24 cellular contexts compared by ENCODE assay signal in the genomic region with DNA sequence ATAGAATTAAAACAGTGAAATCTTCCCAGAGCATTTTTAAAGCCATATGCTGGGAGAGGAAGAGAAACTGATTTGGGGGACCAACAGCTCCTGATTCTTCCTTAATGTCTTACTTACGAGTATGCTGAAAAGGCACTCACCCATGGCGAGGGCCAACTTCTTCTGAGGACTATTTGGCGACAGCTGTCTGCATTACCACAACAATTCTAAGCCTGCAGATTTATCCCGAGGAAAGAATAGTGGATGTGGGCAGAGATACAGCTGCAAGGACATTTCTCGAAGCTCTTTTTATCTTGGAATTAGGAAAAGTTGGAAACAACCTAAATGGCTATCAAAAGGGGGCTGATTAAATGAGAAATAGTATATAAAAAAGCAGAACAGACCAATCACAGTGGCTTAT. TPM values are rescaled to one million over a fixed set of nuclear protein-coding genes. Genes with fewer than 3 reads are reported as not detected.
A peak's percentile ranks its signal among the peaks of the same experiment; 100 is the strongest.
DNase-seq lines count a peak whose midpoint lies in the region; ATAC-seq and TF ChIP-seq lines count a peak whose summit lies in the region.
"Had no signal": no experiment of that assay in that cellular context is flagged by ENCODE, and none has a peak within 500 bp of the region (broad histone marks: within the 10 kb centered on the region; RNA-seq: fewer than 3 reads in every experiment).

No MANE protein-coding gene starts in this region.

- no peak overlapping the region for H3K4me3 Mint-ChIP-seq in chondrocyte (ENCODE audit: unreplicated experiment)
- H3K4me3 Mint-ChIP-seq: activated B cell treated with CpG ODN at 0.5 μM for 24 hours; activated T-helper 17 cell treated with anti-CD3 and anti-CD28 coated beads, Interleukin-2, amount 50 U/mL, for 72 hours; CD8-positive, alpha-beta T cell; natural killer cell treated with Interleukin-12 subunit alpha and Interleukin-12 subunit beta and Interleukin-15 and Interleukin-18, amount 100 ng/mL, for 72 hours; stimulated activated effector memory CD8-positive, alpha-beta T cell treated with anti-CD3 and anti-CD28 coated beads, Interleukin-12 subunit alpha, Interleukin-12 subunit beta, amount 100 ng/mL, for 72 hours had no signal

- H3K4me1 ChIP-seq in cardiac muscle cell (ENCODE audit: low read depth) (peaks cover 40% of the 10 kb centered on the region), osteoblast (ENCODE audit: insufficient read depth, low read length) (peaks cover 10% of the 10 kb centered on the region), transverse colon (peaks cover 16 to 32% (median 25%) of the 10 kb centered on the region in 4 donors), tibial nerve (peaks cover 0 to 12% (median 0%) of the 10 kb centered on the region in 4 donors), vagina (no peaks in the 10 kb centered on the region)
- H3K4me1 ChIP-seq: left lung had no signal

- intact Hi-C loops in left ventricle myocardium superior (cut with micrococcal nuclease) = no loop called here
- intact Hi-C loops in transverse colon (cut with DNase I; ENCODE audit: low total_unique reads) = no loop called here
- intact Hi-C loops in vagina (cut with DNase I) = no loop called here

- TF ChIP-seq CTCF in cardiac muscle cell (IDR thresholded peaks at IDR 0.05; ENCODE audit: low read depth, low read length) = no peak
- no peak for TF ChIP-seq CTCF in osteoblast (IDR thresholded peaks at IDR 0.05; ENCODE audit: extremely low read depth, low read depth, low read length)
- no peak for TF ChIP-seq CTCF in transverse colon (IDR thresholded peaks at IDR 0.05)
- TF ChIP-seq CTCF in tibial nerve (IDR thresholded peaks at IDR 0.05) = no peak
- no peak for TF ChIP-seq CTCF in vagina (IDR thresholded peaks at IDR 0.05)
- TF ChIP-seq CTCF in chondrocyte (IDR thresholded peaks at IDR 0.05) = no peak

- peaks cover 14% of the 10 kb centered on the region for H3K4me1 Mint-ChIP-seq in chondrocyte (ENCODE audit: low read depth)
- H3K4me1 Mint-ChIP-seq: activated B cell treated with CpG ODN at 0.5 μM for 24 hours; activated T-helper 17 cell treated with anti-CD3 and anti-CD28 coated beads, Interleukin-2, amount 50 U/mL, for 72 hours; stimulated activated effector memory CD8-positive, alpha-beta T cell treated with anti-CD3 and anti-CD28 coated beads, Interleukin-12 subunit alpha, Interleukin-12 subunit beta, amount 100 ng/mL, for 72 hours had no signal

- no peak for TF ChIP-seq POLR2A in transverse colon (IDR thresholded peaks at IDR 0.05)
- no peak for TF ChIP-seq POLR2A in tibial nerve (IDR thresholded peaks at IDR 0.05)
- TF ChIP-seq POLR2A in vagina (IDR thresholded peaks at IDR 0.05) = no peak

- no peak overlapping the region for H3K4me2 ChIP-seq in osteoblast (ENCODE audit: insufficient read depth, low read length)

- peaks cover 5% of the 10 kb centered on the region for H3K36me3 ChIP-seq in cardiac muscle cell
- no peaks in the 10 kb centered on the region for H3K36me3 ChIP-seq in osteoblast (ENCODE audit: insufficient read depth, low read length)
- no peaks in the 10 kb centered on the region for H3K36me3 ChIP-seq in transverse colon
- H3K36me3 ChIP-seq in tibial nerve = no peaks in the 10 kb centered on the region
- no peaks in the 10 kb centered on the region for H3K36me3 ChIP-seq in vagina
- H3K36me3 ChIP-seq: left lung had no signal

- no peaks in the 10 kb centered on the region for H4K20me1 ChIP-seq in osteoblast (ENCODE audit: insufficient read depth, low read length)

- H3K27me3 ChIP-seq in cardiac muscle cell = no peaks in the 10 kb centered on the region
- no peaks in the 10 kb centered on the region for H3K27me3 ChIP-seq in osteoblast (ENCODE audit: insufficient read depth, low read length)
- H3K27me3 ChIP-seq in transverse colon = no peaks in the 10 kb centered on the region
- H3K27me3 ChIP-seq in tibial nerve = no peaks in the 10 kb centered on the region
- H3K27me3 ChIP-seq in vagina = no peaks in the 10 kb centered on the region
- H3K27me3 ChIP-seq: left lung had no signal

- H3K27me3 Mint-ChIP-seq in chondrocyte (ENCODE audit: low read depth) = peaks cover 8% of the 10 kb centered on the region

- 64 to 79% methylated on average over 4 to 5 of the region's 5 CpGs for WGBS in transverse colon (ENCODE audit: low coverage in 1 of 2), 2 donors
- WGBS in tibial nerve, 2 donors = 60 to 65% methylated on average over 5 of the region's 5 CpGs

- H3K79me2 ChIP-seq in osteoblast (ENCODE audit: insufficient read depth, low read length) = no peaks in the 10 kb centered on the region

- H3K36me3 Mint-ChIP-seq in chondrocyte (ENCODE audit: low read depth) = no peaks in the 10 kb centered on the region
- H3K36me3 Mint-ChIP-seq: activated naive CD4-positive, alpha-beta T cell treated with anti-CD3 and anti-CD28 coated beads, Interleukin-2, amount 50 U/mL, for 72 hours; CD8-positive, alpha-beta T cell; natural killer cell treated with Interleukin-12 subunit alpha and Interleukin-12 subunit beta and Interleukin-15 and Interleukin-18, amount 100 ng/mL, for 72 hours; stimulated activated effector memory CD8-positive, alpha-beta T cell treated with anti-CD3 and anti-CD28 coated beads, Interleukin-12 subunit alpha, Interleukin-12 subunit beta, amount 100 ng/mL, for 72 hours had no signal

- DNase-seq in cardiac muscle cell (ENCODE audit: low read depth in 1 of 2, low spot score in 1 of 2) (peak in 1 of 2 donors; percentile 11), left ventricle myocardium superior (no peak), fibroblast of peridontal ligament (ENCODE audit: extremely low read depth) (peak; percentile 48), osteoblast (ENCODE audit: insufficient read length, low spot score, missing footprints) (peak; percentile 10), transverse colon (no peak), tibial nerve (ENCODE audit: low spot score in 2 of 2) (no peak), vagina (ENCODE audit: extremely low spot score in 2 of 2) (no peak), chondrocyte (ENCODE audit: low spot score) (no peak)
- DNase-seq: activated B cell treated with CpG ODN at 0.5 μM for 24 hours; activated CD4-positive, alpha-beta T cell treated with anti-CD3 and anti-CD28 coated beads, Interleukin-2, amount 50 U/mL, for 4 hours; activated CD8-positive, alpha-beta memory T cell treated with anti-CD3 and anti-CD28 coated beads, Interleukin-2, amount 50 U/mL, for 48 hours; AML-193; CD8-positive, alpha-beta T cell; left lung; midbrain; NCI-H1048; NCI-H187 treated with DMSO at 0.1 percent for 48 hours; SW 1271 had no signal

- H3K9me3 Mint-ChIP-seq in chondrocyte (ENCODE audit: low read depth) = no peaks in the 10 kb centered on the region
- H3K9me3 Mint-ChIP-seq: activated B cell treated with CpG ODN at 0.5 μM for 24 hours; activated naive CD4-positive, alpha-beta T cell treated with anti-CD3 and anti-CD28 coated beads, Interleukin-2, amount 50 U/mL, for 72 hours; activated T-helper 17 cell treated with anti-CD3 and anti-CD28 coated beads, Interleukin-2, amount 50 U/mL, for 72 hours; CD8-positive, alpha-beta T cell; natural killer cell treated with Interleukin-12 subunit alpha and Interleukin-12 subunit beta and Interleukin-15 and Interleukin-18, amount 100 ng/mL, for 72 hours; stimulated activated effector memory CD8-positive, alpha-beta T cell treated with anti-CD3 and anti-CD28 coated beads, Interleukin-12 subunit alpha, Interleukin-12 subunit beta, amount 100 ng/mL, for 72 hours had no signal

- no peak overlapping the region for H3K4me3 ChIP-seq in cardiac muscle cell
- no peak overlapping the region for H3K4me3 ChIP-seq in osteoblast (ENCODE audit: insufficient read depth, low read length)
- H3K4me3 ChIP-seq in transverse colon = no peak overlapping the region
- no peak overlapping the region for H3K4me3 ChIP-seq in tibial nerve
- no peak overlapping the region for H3K4me3 ChIP-seq in vagina
- H3K4me3 ChIP-seq: left lung, skin epidermis had no signal

- TF ChIP-seq EP300 in transverse colon (IDR thresholded peaks at IDR 0.05; ENCODE audit: low read depth) (no peak), tibial nerve (IDR thresholded peaks at IDR 0.05) (no peak)

- no peak overlapping the region for H2AFZ ChIP-seq in osteoblast (ENCODE audit: low read length)

- peak overlapping the region; percentile 83 for H3K27ac ChIP-seq in cardiac muscle cell
- H3K27ac ChIP-seq in osteoblast (ENCODE audit: low read depth, low read length) = no peak overlapping the region
- peak overlapping the region; percentile 63 to 70 (median 64) for H3K27ac ChIP-seq in transverse colon
- H3K27ac ChIP-seq in tibial nerve = no peak overlapping the region
- H3K27ac ChIP-seq in vagina = no peak overlapping the region
- H3K27ac ChIP-seq: skin epidermis had no signal

- in situ Hi-C loops in transverse colon (cut with MboI; ENCODE audit: low pct_ligation_motif_present in 1 of 4, low pct_unique_long_range_greater_than_20kb in 1 of 4, low sequenced_read_pairs in 3 of 4) = no loop called here

- no peak for ATAC-seq in left ventricle myocardium superior
- ATAC-seq: activated naive CD4-positive, alpha-beta T cell treated with anti-CD3 and anti-CD28 coated beads, Interleukin-2, amount 50 U/mL, for 72 hours; activated T-helper 17 cell treated with anti-CD3 and anti-CD28 coated beads, Interleukin-2, amount 50 U/mL, for 72 hours; CD8-positive, alpha-beta T cell; natural killer cell treated with Interleukin-12 subunit alpha and Interleukin-12 subunit beta and Interleukin-15 and Interleukin-18, amount 100 ng/mL, for 72 hours; stimulated activated effector memory CD8-positive, alpha-beta T cell treated with anti-CD3 and anti-CD28 coated beads, Interleukin-12 subunit alpha, Interleukin-12 subunit beta, amount 100 ng/mL, for 72 hours had no signal

- H3K27ac Mint-ChIP-seq in chondrocyte (ENCODE audit: unreplicated experiment) = no peak overlapping the region
- H3K27ac Mint-ChIP-seq: activated B cell treated with CpG ODN at 0.5 μM for 24 hours; activated naive CD4-positive, alpha-beta T cell treated with anti-CD3 and anti-CD28 coated beads, Interleukin-2, amount 50 U/mL, for 72 hours; activated T-helper 17 cell treated with anti-CD3 and anti-CD28 coated beads, Interleukin-2, amount 50 U/mL, for 72 hours; CD8-positive, alpha-beta T cell; natural killer cell treated with Interleukin-12 subunit alpha and Interleukin-12 subunit beta and Interleukin-15 and Interleukin-18, amount 100 ng/mL, for 72 hours; progenitor cell of endocrine pancreas; stimulated activated effector memory CD8-positive, alpha-beta T cell treated with anti-CD3 and anti-CD28 coated beads, Interleukin-12 subunit alpha, Interleukin-12 subunit beta, amount 100 ng/mL, for 72 hours had no signal

- H3K9me3 ChIP-seq in cardiac muscle cell (ENCODE audit: low read depth) (no peaks in the 10 kb centered on the region), osteoblast (ENCODE audit: low read depth, low read length) (no peaks in the 10 kb centered on the region), transverse colon (no peaks in the 10 kb centered on the region), tibial nerve (no peaks in the 10 kb centered on the region), vagina (no peaks in the 10 kb centered on the region)
- H3K9me3 ChIP-seq: left lung had no signal

RNA-seq across cellular contexts. Expression of a gene that starts 40.3 kb away (rescaled TPM):
- total RNA-seq in cardiac muscle cell (586 and 1,288 TPM in 2 replicates), left ventricle myocardium superior (1,772 TPM), osteoblast (566 and 568 TPM in 2 replicates), transverse colon (100 to 1,000 TPM in 1 of 4 donors, 10 to 100 TPM in 3; 56.1 to 140 (median 89.2) TPM), tibial nerve (10 to 100 TPM; 53.7 to 99.2 (median 71.6) TPM), vagina (62.1 TPM), chondrocyte (63.6 to 104 TPM (median 97.3 TPM) in 3 replicates)
- 612 and 1,543 TPM in 2 replicates for polyA plus RNA-seq in cardiac muscle cell

Comparison
In these comparisons a context has a peak if more than half of its experiments do, and no peak if none do; other contexts are left out.
1. DNase-seq: peak in fibroblast of peridontal ligament (single experiment) and osteoblast (single experiment); none in left ventricle myocardium superior (single experiment), transverse colon (single experiment), tibial nerve (0 of 2), vagina (0 of 2) and chondrocyte (single experiment).
2. H3K27ac ChIP-seq: peak in cardiac muscle cell (single experiment) and transverse colon (4 of 4); none in osteoblast (single experiment), tibial nerve (0 of 4) and vagina (single experiment).